In the genomic region with DNA sequence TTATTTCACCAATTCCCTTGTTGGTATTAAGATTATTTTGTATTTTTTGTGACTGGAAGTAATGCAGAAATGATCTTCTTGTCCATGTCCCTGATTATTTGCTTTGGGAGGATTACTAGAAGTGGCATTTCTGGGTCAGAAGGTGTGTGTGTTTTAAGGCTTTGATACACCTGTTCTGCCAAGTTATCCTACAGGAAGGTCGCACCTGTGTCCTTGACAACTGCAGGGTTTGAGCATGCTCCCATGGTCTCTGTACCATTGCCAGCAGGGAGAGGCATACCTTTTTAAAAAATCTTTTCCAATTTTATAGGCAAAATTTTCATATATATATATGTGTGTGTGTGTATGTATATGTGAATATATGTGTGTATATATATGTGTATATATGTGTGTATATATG, we compare ENCODE assay signal across 25 cellular contexts.
"Had no signal": no experiment of that assay in that cellular context is flagged by ENCODE, and none has a peak within 500 bp of the region (broad histone marks: within the 10 kb centered on the region; RNA-seq: fewer than 3 reads in every experiment).

No MANE protein-coding gene starts in this region.

- H3K27me3 ChIP-seq: esophagus squamous epithelium, gastrocnemius medialis, heart right ventricle, left lung had no signal

- H3K4me3 ChIP-seq: esophagus squamous epithelium, gastrocnemius medialis, heart right ventricle, left lung, lung had no signal

- H3K4me3 Mint-ChIP-seq: dendritic cell treated with granulocyte-macrophage colony-stimulating factor and Interleukin-4, amounts not matched to agents 40 ng/mL and 50 ng/mL, for 4 days; effector memory CD8-positive, alpha-beta T cell; endodermal cell; memory B cell had no signal

- DNase-seq: cortex of kidney; effector CD8-positive, alpha-beta T cell; effector memory CD8-positive, alpha-beta T cell; endodermal cell; erythroblast; esophagus squamous epithelium; foreskin fibroblast; foreskin melanocyte; gastrocnemius medialis; glutamatergic neuron; head of caudate nucleus; heart right ventricle; hippocampal formation; left cardiac atrium; left lung; left ventricle myocardium superior; mammary epithelial cell; mesendoderm; midbrain; naive thymus-derived CD4-positive, alpha-beta T cell had no signal

- H3K27ac Mint-ChIP-seq: dendritic cell treated with granulocyte-macrophage colony-stimulating factor and Interleukin-4, amounts not matched to agents 40 ng/mL and 50 ng/mL, for 4 days; effector memory CD8-positive, alpha-beta T cell; endodermal cell; memory B cell had no signal

- H3K9me3 ChIP-seq: esophagus squamous epithelium, gastrocnemius medialis, heart right ventricle, left lung had no signal

- ATAC-seq: effector memory CD8-positive, alpha-beta T cell; esophagus mucosa; gastrocnemius medialis; heart right ventricle; left cardiac atrium; left lung; left ventricle myocardium superior; naive thymus-derived CD4-positive, alpha-beta T cell had no signal

- H3K9me3 Mint-ChIP-seq: dendritic cell treated with granulocyte-macrophage colony-stimulating factor and Interleukin-4, amounts not matched to agents 40 ng/mL and 50 ng/mL, for 4 days; effector memory CD8-positive, alpha-beta T cell; endodermal cell; memory B cell; naive thymus-derived CD4-positive, alpha-beta T cell had no signal

- H3K27me3 Mint-ChIP-seq: dendritic cell treated with granulocyte-macrophage colony-stimulating factor and Interleukin-4, amounts not matched to agents 40 ng/mL and 50 ng/mL, for 4 days; effector memory CD8-positive, alpha-beta T cell; memory B cell; naive thymus-derived CD4-positive, alpha-beta T cell had no signal

- H3K27ac ChIP-seq: epithelial cell of prostate, esophagus squamous epithelium, gastrocnemius medialis, heart right ventricle, left lung had no signal
